Comparison of ENCODE assay signal across 31 cellular contexts in the genomic region with DNA sequence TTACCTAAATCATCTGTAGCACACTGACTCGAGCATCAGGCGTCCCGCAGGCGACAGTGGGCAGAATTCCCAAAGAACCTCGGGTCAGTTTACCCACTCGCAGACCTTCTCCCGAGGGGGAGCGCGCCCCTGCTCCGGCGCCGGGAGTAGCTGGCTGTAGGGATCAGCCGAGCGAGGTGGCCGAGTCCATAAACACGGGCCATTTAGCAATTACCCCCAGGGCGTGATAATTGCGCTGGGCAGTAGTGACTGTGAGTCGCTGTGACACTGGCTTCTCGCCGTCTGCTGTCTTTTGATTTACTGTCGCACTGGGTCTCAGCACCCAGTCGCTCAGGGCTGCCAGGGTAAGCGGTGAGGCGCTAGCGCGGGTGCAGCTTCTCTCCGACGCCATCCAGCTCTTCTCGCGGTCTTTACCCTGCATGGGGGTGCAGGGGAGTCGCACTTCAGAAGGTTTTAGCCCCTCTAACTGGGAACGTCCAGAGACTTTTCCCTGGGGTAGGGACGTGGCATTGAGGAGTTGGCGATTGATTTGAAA. TPM values are rescaled to one million over a fixed set of nuclear protein-coding genes. Genes with fewer than 3 reads are reported as not detected.
A peak's percentile ranks its signal among the peaks of the same experiment; 100 is the strongest.
DNase-seq lines count a peak whose midpoint lies in the region; ATAC-seq and TF ChIP-seq lines count a peak whose summit lies in the region.
"Had no signal": no experiment of that assay in that cellular context is flagged by ENCODE, and none has a peak within 500 bp of the region (broad histone marks: within the 10 kb centered on the region; RNA-seq: fewer than 3 reads in every experiment).

No MANE protein-coding gene starts in this region.

- no peak overlapping the region for H3K23ac ChIP-seq in trophoblast cell (ENCODE audit: low read length)

- no peak overlapping the region for H3K4me3 ChIP-seq in hepatocyte
- H3K4me3 ChIP-seq in trophoblast cell (ENCODE audit: low read depth, low read length): no peak overlapping the region
- no peak overlapping the region for H3K4me3 ChIP-seq in prostate gland
- H3K4me3 ChIP-seq: A549, ascending aorta, cardiac muscle cell, colonic mucosa, suprapubic skin had no signal

- DNase-seq in D341Med (ENCODE audit: low spot score): peak; percentile 23
- peak; percentile 68 for DNase-seq in HEK293T (ENCODE audit: extremely low spot score)
- no peak for DNase-seq in hepatocyte (ENCODE audit: low spot score)
- DNase-seq in trophoblast cell: no peak
- DNase-seq in AG08396 (ENCODE audit: low spot score): no peak
- no peak for DNase-seq in DMS114 treated with DMSO at 0.1 percent for 48 hours (lab: John Stamatoyannopoulos, UW; ENCODE audit: unreplicated experiment)
- no peak for DNase-seq in prostate gland (ENCODE audit: low spot score)
- DNase-seq in left cardiac atrium: no peak
- DNase-seq: activated CD4-positive, alpha-beta memory T cell treated with anti-CD3 and anti-CD28 coated beads for 36 hours; activated T-cell treated with anti-CD3 and anti-CD28 coated beads, Interleukin-2, amount 50 U/mL, for 72 hours; AML-193; CD4-positive, alpha-beta T cell; colonic mucosa; effector CD4-positive, alpha-beta T cell; erythroblast; islet precursor cell; midbrain; naive thymus-derived CD4-positive, alpha-beta T cell; NCI-H1092; NCI-H1930; NCI-H524 treated with DMSO at 0.1 percent for 48 hours; Right ventricle myocardium superior; stimulated activated CD4-positive, alpha-beta T cell treated with anti-CD3 and anti-CD28 coated beads, Interleukin-1b, Interleukin-23, amount 100 ng/mL, for 48 hours; stimulated activated naive CD4-positive, alpha-beta T cell treated with Interleukin-2 at 50 U/mL for 16 hours; T-helper 17 cell had no signal

- H3K4me1 ChIP-seq in hepatocyte (ENCODE audit: insufficient read depth) (peaks cover 17% of the 10 kb centered on the region), trophoblast cell (ENCODE audit: control insufficient read depth in 1 of 2, insufficient read depth in 2 of 2, low read length in 2 of 2) (peaks cover 8 to 10% of the 10 kb centered on the region in 2 experiments), prostate gland (replicated peaks) (no peaks in the 10 kb centered on the region)
- H3K4me1 ChIP-seq: A549, colonic mucosa had no signal

- H3K27me3 ChIP-seq in hepatocyte (peaks cover 86% of the 10 kb centered on the region), trophoblast cell (ENCODE audit: insufficient read depth, low read length) (peaks cover 65% of the 10 kb centered on the region), prostate gland (replicated peaks; ENCODE audit: insufficient read depth) (peaks cover 32% of the 10 kb centered on the region)

- 9% methylated on average over 35 of the region's 35 CpGs for WGBS in hepatocyte (ENCODE audit: low lambda C conversion rate, missing lambda C conversion rate)
- WGBS in trophoblast cell (ENCODE audit: extremely low coverage, insufficient coverage, insufficient read length): no CpG with 5 or more reads among the region's 35 CpGs
- WGBS in prostate gland: 20% methylated on average over 27 of the region's 35 CpGs

- H3K18ac ChIP-seq in trophoblast cell (ENCODE audit: low read length): no peak overlapping the region

- H3K14ac ChIP-seq in trophoblast cell (ENCODE audit: low read length): no peak overlapping the region

- H2BK120ac ChIP-seq in trophoblast cell (ENCODE audit: insufficient read depth, low read length, poor library complexity): no peak overlapping the region

- H2AFZ ChIP-seq in hepatocyte (no peak overlapping the region), trophoblast cell (ENCODE audit: insufficient read depth, low read length, poor library complexity) (no peak overlapping the region)

- no peak for TF ChIP-seq POLR2A in prostate gland (IDR thresholded peaks at IDR 0.05)

- H4K8ac ChIP-seq in trophoblast cell (ENCODE audit: low read depth, low read length): no peak overlapping the region

- TF ChIP-seq CTCF in hepatocyte (IDR thresholded peaks at IDR 0.05; ENCODE audit: poor library complexity) (no peak), prostate gland (IDR thresholded peaks at IDR 0.05) (no peak)

- CTCF ChIA-PET in HEK293T (lab: Yijun Ruan, JAX): no interaction called here

- ATAC-seq in left cardiac atrium: no peak
- ATAC-seq: A549; activated T-cell treated with anti-CD3 and anti-CD28 coated beads, Interleukin-2, amount 50 U/mL, for 72 hours; naive thymus-derived CD4-positive, alpha-beta T cell; Panc1; SK-N-SH treated with all-trans-retinoic acid at 6 μM for 48 hours; T-helper 17 cell had no signal

- H3K4ac ChIP-seq in trophoblast cell (ENCODE audit: low read depth, low read length): no peak overlapping the region

- H3K36me3 ChIP-seq in hepatocyte (replicated peaks; ENCODE audit: insufficient read depth, low read depth): no peaks in the 10 kb centered on the region
- no peaks in the 10 kb centered on the region for H3K36me3 ChIP-seq in trophoblast cell (ENCODE audit: control insufficient read depth in 1 of 2, insufficient read depth in 2 of 2, low read length in 2 of 2)
- no peaks in the 10 kb centered on the region for H3K36me3 ChIP-seq in prostate gland
- H3K36me3 ChIP-seq: ascending aorta, cardiac muscle cell, colonic mucosa, suprapubic skin had no signal

- H4K91ac ChIP-seq in trophoblast cell (ENCODE audit: low read depth, low read length): no peak overlapping the region

- no peaks in the 10 kb centered on the region for H3K79me1 ChIP-seq in trophoblast cell (ENCODE audit: low read length)

- H3K9me2 ChIP-seq in hepatocyte (replicated peaks; ENCODE audit: insufficient read depth): no peaks in the 10 kb centered on the region

- intact Hi-C loops in prostate gland (cut with DNase I): no loop called here
- intact Hi-C loops in left cardiac atrium (cut with DNase I): no loop called here

- H4K20me1 ChIP-seq in hepatocyte (ENCODE audit: insufficient read depth, poor library complexity, severe bottlenecking): no peaks in the 10 kb centered on the region

- no peak overlapping the region for H3K9ac ChIP-seq in trophoblast cell (ENCODE audit: low read length)

- H3K27ac ChIP-seq in hepatocyte (no peak overlapping the region), trophoblast cell (ENCODE audit: low read depth, low read length) (no peak overlapping the region), prostate gland (no peak overlapping the region)
- H3K27ac ChIP-seq: A549, ascending aorta, cardiac muscle cell, colonic mucosa, suprapubic skin had no signal

- peak overlapping the region; percentile 44 for H3K4me2 ChIP-seq in hepatocyte
- H3K4me2 ChIP-seq in trophoblast cell (ENCODE audit: low read length): no peak overlapping the region
- H3K4me2 ChIP-seq: A549 had no signal

- H2BK12ac ChIP-seq in trophoblast cell (ENCODE audit: low read length): no peak overlapping the region

- no peak overlapping the region for H2BK5ac ChIP-seq in trophoblast cell (ENCODE audit: low read depth, low read length, poor library complexity)

- no peaks in the 10 kb centered on the region for H3K9me3 ChIP-seq in hepatocyte (ENCODE audit: low read depth)
- H3K9me3 ChIP-seq in trophoblast cell (ENCODE audit: insufficient read depth, low read depth, low read length): peaks cover 13% of the 10 kb centered on the region
- no peaks in the 10 kb centered on the region for H3K9me3 ChIP-seq in prostate gland
- H3K9me3 ChIP-seq: A549, ascending aorta, colonic mucosa, suprapubic skin had no signal

- POLR2A ChIA-PET in HEK293T (lab: Yijun Ruan, JAX): no interaction called here

- H3K79me2 ChIP-seq in hepatocyte: no peaks in the 10 kb centered on the region
- no peaks in the 10 kb centered on the region for H3K79me2 ChIP-seq in trophoblast cell (ENCODE audit: control insufficient read depth, insufficient read depth, low read length, poor library complexity)

- no peak overlapping the region for H2AK5ac ChIP-seq in trophoblast cell (ENCODE audit: low read length)

- peak overlapping the region; percentile 38 for H4K12ac ChIP-seq in trophoblast cell (ENCODE audit: low read depth, low read length)

TF ChIP-seq in HEK293T, 16 proteins besides CTCF, POLR2A, EP300 and RAD21:
- TF ChIP-seq FOXK2 (IDR thresholded peaks at IDR 0.05) (no peak), CTBP1 (IDR thresholded peaks at IDR 0.05; ENCODE audit: borderline replicate concordance) (peak; percentile 32; the same call in 1 of the 2 replicates)
- TF ChIP-seq, protein P1, sequence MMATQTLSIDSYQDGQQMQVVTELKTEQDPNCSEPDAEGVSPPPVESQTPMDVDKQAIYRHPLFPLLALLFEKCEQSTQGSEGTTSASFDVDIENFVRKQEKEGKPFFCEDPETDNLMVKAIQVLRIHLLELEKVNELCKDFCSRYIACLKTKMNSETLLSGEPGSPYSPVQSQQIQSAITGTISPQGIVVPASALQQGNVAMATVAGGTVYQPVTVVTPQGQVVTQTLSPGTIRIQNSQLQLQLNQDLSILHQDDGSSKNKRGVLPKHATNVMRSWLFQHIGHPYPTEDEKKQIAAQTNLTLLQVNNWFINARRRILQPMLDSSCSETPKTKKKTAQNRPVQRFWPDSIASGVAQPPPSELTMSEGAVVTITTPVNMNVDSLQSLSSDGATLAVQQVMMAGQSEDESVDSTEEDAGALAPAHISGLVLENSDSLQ (IDR thresholded peaks at IDR 0.05): peak; percentile 96

RNA-seq across cellular contexts. Expression of a gene that starts 16.2 kb away (rescaled TPM):
- 1.2 and 1.4 TPM in 2 replicates for total RNA-seq in hepatocyte
- 5.9 and 6.1 TPM in 2 replicates for polyA plus RNA-seq in hepatocyte
- polyA plus RNA-seq in trophoblast cell (2013): 1.6 and 1.8 TPM in 2 replicates
- 1 to 10 TPM; 2.3 to 8.2 TPM for total RNA-seq in prostate gland
- 10 to 100 TPM in 1 of 2 donors, 1 to 10 TPM in 1; 4.5 to 10.7 TPM for total RNA-seq in left cardiac atrium
- polyA plus RNA-seq: naive thymus-derived CD4-positive, alpha-beta T cell had no signal

Comparison
In these comparisons a context has a peak if more than half of its experiments do, and no peak if none do; other contexts are left out.
1. DNase-seq: peak in D341Med (single experiment) and HEK293T (single experiment); none in hepatocyte (single experiment), trophoblast cell (0 of 2), AG08396 (single experiment), DMS114 treated with DMSO at 0.1 percent for 48 hours (single experiment), prostate gland (single experiment) and left cardiac atrium (single experiment).